In genomic region chr10:119306964-119307363, GRCh38 we compare ENCODE assay signal across 10 cellular contexts.
DNase-seq lines count a peak whose midpoint lies in the region; ATAC-seq, FAIRE-seq and TF ChIP-seq lines count a peak whose summit lies in the region.
"Had no signal": no experiment of that assay in that cellular context is flagged by ENCODE, and none has a peak within 500 bp of the region (broad histone marks: within the 10 kb centered on the region; RNA-seq: fewer than 3 reads in every experiment).

No MANE protein-coding gene starts in this region.

- H3K27ac Mint-ChIP-seq in activated CD8-positive, alpha-beta T cell treated with anti-CD3 and anti-CD28 coated beads, Interleukin-2, amount 10 ng/mL, durations not matched to agents 7 days and 5 days, result peak overlapping the region; percentile 100
- H3K27ac Mint-ChIP-seq in GM23338, result no peak overlapping the region

- no peak for TF ChIP-seq EP300 in A549 (IDR thresholded peaks at IDR 0.05)

- peaks cover 9% of the 10 kb centered on the region for H3K36me3 Mint-ChIP-seq in activated CD8-positive, alpha-beta T cell treated with anti-CD3 and anti-CD28 coated beads, Interleukin-2, amount 10 ng/mL, durations not matched to agents 7 days and 5 days (ENCODE audit: low read depth)
- H3K36me3 Mint-ChIP-seq in GM23338 (ENCODE audit: low read depth), result no peaks in the 10 kb centered on the region; the same call in 2 of the 3 replicates
- H3K36me3 Mint-ChIP-seq: mesothelial cell of epicardium had no signal

- H3K4me3 ChIP-seq in A549 (no peak overlapping the region), GM23338 (no peak overlapping the region), upper lobe of right lung (no peak overlapping the region)

- POLR2A ChIA-PET in A549 (lab: Yijun Ruan, JAX), result interaction anchor here (0.8 to 1.4 kb wide), 4 partner anchors 9 to 100 kb away, joined by 3 to 13 read pairs (median 6); partner anchors contain the start of gene GRK5
- POLR2A ChIA-PET in activated CD8-positive, alpha-beta T cell treated with anti-CD3 and anti-CD28 coated beads, Interleukin-2, amount 10 ng/mL, durations not matched to agents 7 days and 5 days (lab: Charles Lee), result interaction anchor here (0.8 to 5.8 kb wide), 3 partner anchors 9 to 99 kb away, joined by 3 to 35 read pairs (median 6); partner anchors contain the start of gene GRK5

- H4K20me1 ChIP-seq in GM23338 (replicated peaks; ENCODE audit: insufficient read depth), result no peaks in the 10 kb centered on the region

- WGBS in A549 (ENCODE audit: missing lambda C conversion rate), result 39% methylated on average over 5 of the region's 5 CpGs

- H3K9me2 ChIP-seq in GM23338 (ENCODE audit: insufficient read depth), result no peaks in the 10 kb centered on the region

- CTCF ChIA-PET in A549 (lab: Yijun Ruan, JAX), result interaction anchor here (0.7 to 3.7 kb wide), 8 partner anchors 10 to 138 kb away, joined by 3 to 15 read pairs (median 4); partner anchors contain the start of gene GRK5
- CTCF ChIA-PET in activated CD8-positive, alpha-beta T cell treated with anti-CD3 and anti-CD28 coated beads, Interleukin-2, amount 10 ng/mL, durations not matched to agents 7 days and 5 days (lab: Charles Lee), result interaction anchor here (0.6 to 4.5 kb wide), 11 partner anchors 9 to 175 kb away, joined by 3 to 74 read pairs (median 8); partner anchors contain the start of gene GRK5

- TF ChIP-seq CTCF in A549 (IDR thresholded peaks at IDR 0.05) (no peak), GM23338 (conservative IDR thresholded peaks at IDR 0.05; ENCODE audit: low read depth in 2 of 2) (no peak), GM13977 (IDR thresholded peaks at IDR 0.05; ENCODE audit: extremely low read depth, insufficient read depth, missing control alignments) (no peak), upper lobe of right lung (IDR thresholded peaks at IDR 0.05) (no peak)

- in situ Hi-C loops in ACHN (cut with HindIII; ENCODE audit: low pct_ligation_motif_present, low pct_unique_long_range_greater_than_20kb, low sequenced_read_pairs) (no loop called here), GM13977 (cut with MboI; ENCODE audit: low pct_unique_long_range_greater_than_20kb, low sequenced_read_pairs, unreplicated experiment) (no loop called here)

- H3K27ac ChIP-seq in A549 (peak overlapping the region; percentile 75 to 90), GM23338 (ENCODE audit: low read depth) (no peak overlapping the region), upper lobe of right lung (no peak overlapping the region)

- ATAC-seq in A549, result no peak
- ATAC-seq in activated CD8-positive, alpha-beta T cell treated with anti-CD3 and anti-CD28 coated beads, Interleukin-2, amount 10 ng/mL, durations not matched to agents 7 days and 5 days, result no peak
- ATAC-seq in GM23338, result no peak
- ATAC-seq in upper lobe of right lung, result no peak

- DNase-seq in A549 (ENCODE audit: low read depth in 1 of 2, low spot score in 1 of 2), result peak in 1 of 2 experiments; percentile 22
- peak; percentile 43 for DNase-seq in HCEC 1CT
- DNase-seq in activated CD8-positive, alpha-beta T cell treated with anti-CD3 and anti-CD28 coated beads, Interleukin-2, amount 10 ng/mL, durations not matched to agents 7 days and 5 days, result no peak
- DNase-seq in kidney tubule cell (ENCODE audit: low spot score), result peak; percentile 70
- no peak for DNase-seq in ACHN
- no peak for DNase-seq in GM23338 (ENCODE audit: low spot score)
- no peak for DNase-seq in GM13977 (ENCODE audit: low spot score)
- no peak for DNase-seq in upper lobe of right lung

- H3K27me3 Mint-ChIP-seq in activated CD8-positive, alpha-beta T cell treated with anti-CD3 and anti-CD28 coated beads, Interleukin-2, amount 10 ng/mL, durations not matched to agents 7 days and 5 days (ENCODE audit: low read depth), result peaks cover 19% of the 10 kb centered on the region
- peaks cover 6% of the 10 kb centered on the region for H3K27me3 Mint-ChIP-seq in GM23338 (ENCODE audit: insufficient read depth, low read depth, poor library complexity)

- intact Hi-C loops in upper lobe of right lung (cut with DNase I), result no loop called here

- H3K9me3 ChIP-seq in A549 (no peaks in the 10 kb centered on the region), upper lobe of right lung (no peaks in the 10 kb centered on the region)

- peaks cover 70% of the 10 kb centered on the region for H3K4me1 Mint-ChIP-seq in activated CD8-positive, alpha-beta T cell treated with anti-CD3 and anti-CD28 coated beads, Interleukin-2, amount 10 ng/mL, durations not matched to agents 7 days and 5 days (ENCODE audit: low read depth)
- no peaks in the 10 kb centered on the region for H3K4me1 Mint-ChIP-seq in GM23338

- no peaks in the 10 kb centered on the region for H3K79me2 ChIP-seq in GM23338 (replicated peaks; ENCODE audit: insufficient read depth)

- peak overlapping the region; percentile 69 for H3K4me2 ChIP-seq in A549
- no peak overlapping the region for H3K4me2 ChIP-seq in GM23338

- no peak overlapping the region for H2AFZ ChIP-seq in GM23338

- H3K4me1 ChIP-seq in A549 (peaks cover 68% of the 10 kb centered on the region), GM23338 (ENCODE audit: insufficient read depth) (no peaks in the 10 kb centered on the region), upper lobe of right lung (peaks cover 29% of the 10 kb centered on the region)

- no peak for FAIRE-seq in A549 (lab: Jason Lieb, UNC)
- FAIRE-seq: D721Med had no signal

- TF ChIP-seq RAD21 in A549 (conservative IDR thresholded peaks at IDR 0.05 in 1 of 2, IDR thresholded peaks at IDR 0.05 in 1 of 2), result no peak

- H3K27me3 ChIP-seq in GM23338 (ENCODE audit: insufficient read depth) (no peaks in the 10 kb centered on the region), upper lobe of right lung (no peaks in the 10 kb centered on the region)

- peak overlapping the region; percentile 80 for H3K4me3 Mint-ChIP-seq in activated CD8-positive, alpha-beta T cell treated with anti-CD3 and anti-CD28 coated beads, Interleukin-2, amount 10 ng/mL, durations not matched to agents 7 days and 5 days
- no peak overlapping the region for H3K4me3 Mint-ChIP-seq in GM23338
- H3K4me3 Mint-ChIP-seq: mesothelial cell of epicardium had no signal

- H3F3A ChIP-seq in GM23338 (replicated peaks; ENCODE audit: low read depth), result no peaks in the 10 kb centered on the region

- no peaks in the 10 kb centered on the region for H3K9me3 Mint-ChIP-seq in activated CD8-positive, alpha-beta T cell treated with anti-CD3 and anti-CD28 coated beads, Interleukin-2, amount 10 ng/mL, durations not matched to agents 7 days and 5 days (ENCODE audit: insufficient read depth)
- no peaks in the 10 kb centered on the region for H3K9me3 Mint-ChIP-seq in GM23338
- H3K9me3 Mint-ChIP-seq: mesothelial cell of epicardium had no signal

- H3K36me3 ChIP-seq in GM23338 (ENCODE audit: insufficient read depth) (no peaks in the 10 kb centered on the region), upper lobe of right lung (no peaks in the 10 kb centered on the region)

- TF ChIP-seq POLR2A in A549 (IDR thresholded peaks at IDR 0.05; ENCODE audit: low read length), result no peak

TF ChIP-seq in A549, 52 proteins besides CTCF, POLR2A, EP300 and RAD21:
- TF ChIP-seq ZFP36 (IDR thresholded peaks at IDR 0.05; ENCODE audit: borderline replicate concordance, partially characterized antibody) (peak; percentile 71), NFE2L2 (conservative IDR thresholded peaks at IDR 0.05; ENCODE audit: low read length) (no peak), KDM1A (IDR thresholded peaks at IDR 0.05; ENCODE audit: low read depth) (0 out of 2 replicates have a peak, but pooled peaks have one; percentile 62), JUNB (IDR thresholded peaks at IDR 0.05) (0 out of 2 replicates have a peak, but pooled peaks have one; percentile 26), ZC3H11A (IDR thresholded peaks at IDR 0.05) (no peak), MAX (IDR thresholded peaks at IDR 0.05) (no peak), JUN (IDR thresholded peaks at IDR 0.05) (0 out of 5 replicates have a peak, but pooled peaks have one; percentile 30 to 31), SREBF2 (IDR thresholded peaks at IDR 0.05) (no peak), RFX5 (IDR thresholded peaks at IDR 0.05) (no peak), FOSL2 (IDR thresholded peaks at IDR 0.05) (0 out of 2 replicates have a peak, but pooled peaks have one; percentile 13), FOSL2 (CRISPR knock-in tag; IDR thresholded peaks at IDR 0.05) (no peak), HOXB5 (CRISPR knock-in tag; IDR thresholded peaks at IDR 0.05) (no peak)

TF ChIP-seq in GM23338, 12 proteins besides CTCF, POLR2A, EP300 and RAD21 (continues in another document):
- TF ChIP-seq ZNF114 (CRISPR knock-in tag; IDR thresholded peaks at IDR 0.05), result no peak
- no peak for TF ChIP-seq REST (IDR thresholded peaks at IDR 0.05; ENCODE audit: unreplicated experiment)
- TF ChIP-seq ZNF331 (CRISPR knock-in tag; IDR thresholded peaks at IDR 0.05; ENCODE audit: low read depth), result no peak
- TF ChIP-seq EZH2 (IDR thresholded peaks at IDR 0.05; ENCODE audit: low read depth, unreplicated experiment), result no peak
- TF ChIP-seq EZH2phosphoT487 (IDR thresholded peaks at IDR 0.05; ENCODE audit: unreplicated experiment), result no peak
- TF ChIP-seq JUNB (IDR thresholded peaks at IDR 0.05; ENCODE audit: unreplicated experiment), result no peak

Comparison
In these comparisons a context has a peak if more than half of its experiments do, and no peak if none do; other contexts are left out.
1. DNase-seq: peak in HCEC 1CT (single experiment) and kidney tubule cell (single experiment); none in activated CD8-positive, alpha-beta T cell treated with anti-CD3 and anti-CD28 coated beads, Interleukin-2, amount 10 ng/mL, durations not matched to agents 7 days and 5 days (single experiment), ACHN (single experiment), GM23338 (single experiment), GM13977 (single experiment) and upper lobe of right lung (single experiment).
2. H3K27ac ChIP-seq: peak in A549 (2 of 2); none in GM23338 (single experiment) and upper lobe of right lung (single experiment).